Comparison of ENCODE assay signal across 1 cellular context in genomic region chr2:97851172-97851571, GRCh38.
TF ChIP-seq lines count a peak whose summit lies in the region.

No MANE protein-coding gene starts in this region.

TF ChIP-seq in GM12878, 131 proteins besides CTCF, POLR2A, EP300 and RAD21 (continued from another document):
- TF ChIP-seq, protein P1, sequence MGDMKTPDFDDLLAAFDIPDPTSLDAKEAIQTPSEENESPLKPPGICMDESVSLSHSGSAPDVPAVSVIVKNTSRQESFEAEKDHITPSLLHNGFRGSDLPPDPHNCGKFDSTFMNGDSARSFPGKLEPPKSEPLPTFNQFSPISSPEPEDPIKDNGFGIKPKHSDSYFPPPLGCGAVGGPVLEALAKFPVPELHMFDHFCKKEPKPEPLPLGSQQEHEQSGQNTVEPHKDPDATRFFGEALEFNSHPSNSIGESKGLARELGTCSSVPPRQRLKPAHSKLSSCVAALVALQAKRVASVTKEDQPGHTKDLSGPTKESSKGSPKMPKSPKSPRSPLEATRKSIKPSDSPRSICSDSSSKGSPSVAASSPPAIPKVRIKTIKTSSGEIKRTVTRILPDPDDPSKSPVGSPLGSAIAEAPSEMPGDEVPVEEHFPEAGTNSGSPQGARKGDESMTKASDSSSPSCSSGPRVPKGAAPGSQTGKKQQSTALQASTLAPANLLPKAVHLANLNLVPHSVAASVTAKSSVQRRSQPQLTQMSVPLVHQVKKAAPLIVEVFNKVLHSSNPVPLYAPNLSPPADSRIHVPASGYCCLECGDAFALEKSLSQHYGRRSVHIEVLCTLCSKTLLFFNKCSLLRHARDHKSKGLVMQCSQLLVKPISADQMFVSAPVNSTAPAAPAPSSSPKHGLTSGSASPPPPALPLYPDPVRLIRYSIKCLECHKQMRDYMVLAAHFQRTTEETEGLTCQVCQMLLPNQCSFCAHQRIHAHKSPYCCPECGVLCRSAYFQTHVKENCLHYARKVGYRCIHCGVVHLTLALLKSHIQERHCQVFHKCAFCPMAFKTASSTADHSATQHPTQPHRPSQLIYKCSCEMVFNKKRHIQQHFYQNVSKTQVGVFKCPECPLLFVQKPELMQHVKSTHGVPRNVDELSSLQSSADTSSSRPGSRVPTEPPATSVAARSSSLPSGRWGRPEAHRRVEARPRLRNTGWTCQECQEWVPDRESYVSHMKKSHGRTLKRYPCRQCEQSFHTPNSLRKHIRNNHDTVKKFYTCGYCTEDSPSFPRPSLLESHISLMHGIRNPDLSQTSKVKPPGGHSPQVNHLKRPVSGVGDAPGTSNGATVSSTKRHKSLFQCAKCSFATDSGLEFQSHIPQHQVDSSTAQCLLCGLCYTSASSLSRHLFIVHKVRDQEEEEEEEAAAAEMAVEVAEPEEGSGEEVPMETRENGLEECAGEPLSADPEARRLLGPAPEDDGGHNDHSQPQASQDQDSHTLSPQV (IDR thresholded peaks at IDR 0.05): no peak
- no peak for TF ChIP-seq ZZZ3 (IDR thresholded peaks at IDR 0.05; ENCODE audit: control insufficient read depth, insufficient read length, low read depth)
